ENCODE assay signal across 14 cellular contexts in the genomic region with DNA sequence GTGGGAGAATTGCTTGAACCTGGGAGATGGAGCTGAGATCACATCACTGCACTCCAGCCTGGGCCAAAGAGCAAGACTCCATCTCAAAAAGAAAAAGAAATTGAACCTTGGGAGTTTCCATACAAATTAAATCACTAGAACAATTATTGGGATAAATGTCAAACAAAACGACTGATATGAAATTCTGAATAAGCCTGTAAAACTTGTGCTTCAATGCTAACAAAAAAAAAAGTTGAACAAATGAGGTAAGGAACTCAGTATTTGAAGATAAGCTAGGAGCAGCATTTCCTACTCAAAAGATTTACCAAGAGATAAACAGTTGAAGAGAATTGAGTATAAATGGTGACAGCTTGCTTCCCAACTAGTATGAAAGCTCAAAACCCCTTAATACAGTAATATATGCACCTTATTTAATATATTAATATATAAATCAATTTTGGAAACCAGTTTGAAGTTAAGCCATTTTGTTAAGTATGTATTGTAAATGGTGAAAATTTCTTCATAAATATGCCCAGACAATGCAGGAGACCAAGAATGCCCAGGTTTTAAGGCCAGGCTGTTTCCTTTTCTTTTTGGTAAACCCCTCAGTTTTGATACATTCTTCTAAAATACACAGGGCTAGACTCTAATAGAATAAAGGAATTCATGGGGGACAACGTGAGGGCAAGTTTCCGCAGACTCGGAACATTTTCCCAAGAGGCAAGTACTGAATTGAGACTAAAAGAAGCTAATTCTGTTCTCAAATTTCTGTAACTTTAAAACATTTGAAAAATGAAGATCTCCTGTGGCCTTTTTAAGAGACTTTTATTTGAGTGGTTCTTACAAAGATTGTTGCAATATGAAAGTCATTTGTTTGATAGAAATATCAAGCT. TPM values are rescaled to one million over a fixed set of nuclear protein-coding genes. Genes with fewer than 3 reads are reported as not detected.
A peak's percentile ranks its signal among the peaks of the same experiment; 100 is the strongest.
DNase-seq lines count a peak whose midpoint lies in the region; ATAC-seq, FAIRE-seq and TF ChIP-seq lines count a peak whose summit lies in the region.
"Had no signal": no experiment of that assay in that cellular context is flagged by ENCODE, and none has a peak within 500 bp of the region (broad histone marks: within the 10 kb centered on the region; RNA-seq: fewer than 3 reads in every experiment).

No MANE protein-coding gene starts in this region.

- SMC1A ChIA-PET in GM12878 (lab: Charles Lee; ENCODE audit: uncharacterized antibody, unreplicated experiment), result interaction anchor here (0.7 to 1.9 kb wide), 10 partner anchors 10 to 236 kb away, joined by 3 to 6 read pairs (median 3); no protein-coding TSS in a partner anchor

- peaks cover 73% of the 10 kb centered on the region for H3K36me3 Mint-ChIP-seq in activated CD4-positive, alpha-beta T cell treated with anti-CD3 and anti-CD28 coated beads for 36 hours (ENCODE audit: low read depth)

- H3K27ac Mint-ChIP-seq in activated CD4-positive, alpha-beta T cell treated with anti-CD3 and anti-CD28 coated beads for 36 hours, result peak overlapping the region; percentile 52

- H3K4me3 ChIP-seq in KMS-11 (IDR thresholded peaks at IDR 0.05; ENCODE audit: insufficient read depth, low read depth, low read length) (no peak overlapping the region), GM12878 (no peak overlapping the region), neutrophil (ENCODE audit: low read depth in 1 of 2, low read length in 1 of 2) (no peak overlapping the region), stomach (no peak overlapping the region)
- H3K4me3 ChIP-seq: transverse colon had no signal

- TF ChIP-seq RAD21 in GM12878 (IDR thresholded peaks at IDR 0.05; ENCODE audit: insufficient read depth, low read depth, low read length), result no peak

- no peak overlapping the region for H3K4me3 Mint-ChIP-seq in activated CD4-positive, alpha-beta T cell treated with anti-CD3 and anti-CD28 coated beads for 36 hours

- H3K9me3 Mint-ChIP-seq in activated CD4-positive, alpha-beta T cell treated with anti-CD3 and anti-CD28 coated beads for 36 hours (ENCODE audit: low read depth), result no peaks in the 10 kb centered on the region

- H3K27ac ChIP-seq in KMS-11, result peak overlapping the region; percentile 5; the same call in 1 of the 2 replicates
- no peak overlapping the region for H3K27ac ChIP-seq in GM12878 (ENCODE audit: control insufficient read depth, insufficient read depth)
- H3K27ac ChIP-seq in neutrophil, result peak overlapping the region; percentile 35
- no peak overlapping the region for H3K27ac ChIP-seq in stomach
- H3K27ac ChIP-seq: transverse colon had no signal

- 58% methylated on average over 4 of the region's 4 CpGs for WGBS in GM12878 (ENCODE audit: insufficient coverage, insufficient replicate concordance, low lambda C conversion rate, missing lambda C conversion rate)
- WGBS in stomach, 5 donors, result 59 to 67% (median 62%) methylated on average over 4 of the region's 4 CpGs

- H3K4me2 ChIP-seq in KMS-11, result no peak overlapping the region
- H3K4me2 ChIP-seq in GM12878 (ENCODE audit: control insufficient read depth, insufficient read depth), result no peak overlapping the region

- in situ Hi-C loops in GM12878 (cut with MboI), result no loop called here

- H3K36me3 ChIP-seq in KMS-11 (ENCODE audit: insufficient read depth) (peaks cover 40% of the 10 kb centered on the region; the same call in 1 of the 2 replicates), GM12878 (ENCODE audit: control insufficient read depth in 2 of 2, insufficient read depth in 2 of 2, low read length in 1 of 2) (peaks cover 7 to 51% of the 10 kb centered on the region in 2 experiments), neutrophil (peaks cover 77% of the 10 kb centered on the region), stomach (peaks cover 43 to 72% (median 70%) of the 10 kb centered on the region in 4 donors)

- H3K27me3 Mint-ChIP-seq in activated CD4-positive, alpha-beta T cell treated with anti-CD3 and anti-CD28 coated beads for 36 hours, result no peaks in the 10 kb centered on the region

- TF ChIP-seq EP300 in GM12878 (IDR thresholded peaks at IDR 0.05; ENCODE audit: borderline replicate concordance in 1 of 2, control insufficient read depth in 1 of 2, low read depth in 2 of 2, low read length in 2 of 2), result no peak
- TF ChIP-seq EP300 in stomach (IDR thresholded peaks at IDR 0.05), result no peak

- H3K4me1 ChIP-seq in KMS-11 (ENCODE audit: low read depth, poor library complexity, severe bottlenecking) (peaks cover 42% of the 10 kb centered on the region), GM12878 (ENCODE audit: control insufficient read depth, insufficient read depth, low read length) (peaks cover 6% of the 10 kb centered on the region; the same call in 1 of the 2 replicates), neutrophil (ENCODE audit: control insufficient read depth in 1 of 2, insufficient read depth in 1 of 2, low read depth in 1 of 2, low read length in 1 of 2) (peaks cover 15 to 20% of the 10 kb centered on the region in 2 experiments), stomach (peaks cover 14 to 62% (median 33%) of the 10 kb centered on the region in 4 donors)

- RAD21 ChIA-PET in GM12878 (lab: Charles Lee; ENCODE audit: unreplicated experiment), result interaction anchor here (0.9 to 2.3 kb wide), 4 partner anchors 39 to 102 kb away, joined by 3 to 6 read pairs (median 5); a partner anchor contains a TSS

- TF ChIP-seq POLR2A in GM12878 (IDR thresholded peaks at IDR 0.05; ENCODE audit: low read depth, low read length), result no peak
- no peak for TF ChIP-seq POLR2A in stomach (IDR thresholded peaks at IDR 0.05)

- TF ChIP-seq CTCF in KMS-11 (conservative IDR thresholded peaks at IDR 0.05; ENCODE audit: low read depth, low read length), result no peak
- TF ChIP-seq CTCF in GM12878 (IDR thresholded peaks at IDR 0.05 in 2 of 3, conservative IDR thresholded peaks at IDR 0.05 in 1 of 3; ENCODE audit: control insufficient read depth in 2 of 3, extremely low read depth in 1 of 3, insufficient read depth in 1 of 3, low read depth in 3 of 3, low read length in 3 of 3), result no peak
- no peak for TF ChIP-seq CTCF in neutrophil (IDR thresholded peaks at IDR 0.05)
- no peak for TF ChIP-seq CTCF in stomach (IDR thresholded peaks at IDR 0.05)

- H3K9me3 ChIP-seq in GM12878 (replicated peaks; ENCODE audit: control insufficient read depth, insufficient read depth, low read length), result no peaks in the 10 kb centered on the region
- no peaks in the 10 kb centered on the region for H3K9me3 ChIP-seq in neutrophil
- no peaks in the 10 kb centered on the region for H3K9me3 ChIP-seq in stomach
- H3K9me3 ChIP-seq: transverse colon had no signal

- DNase-seq in activated CD4-positive, alpha-beta T cell treated with anti-CD3 and anti-CD28 coated beads for 36 hours, result no peak
- no peak for DNase-seq in activated CD4-positive, alpha-beta T cell treated with anti-CD3 and anti-CD28 coated beads for 48 hours
- DNase-seq in GM12878 (ENCODE audit: low read depth, low spot score) (no peak), UCSD-AML1 (lab: John Stamatoyannopoulos, UW; ENCODE audit: unreplicated experiment) (no peak), stomach (no peak), NCI-H446 (lab: John Stamatoyannopoulos, UW) (no peak)
- DNase-seq: anterior cingulate cortex; effector CD4-positive, alpha-beta T cell; kidney; NCI-H2107; transverse colon had no signal

- BruUV-seq in GM12878 (replicated peaks; lab: Mats Ljungman, UMichigan), result no TSS peak

- H3K9ac ChIP-seq in KMS-11 (no peak overlapping the region), GM12878 (ENCODE audit: control insufficient read depth, insufficient read depth, low read length) (no peak overlapping the region)

- no peak for ATAC-seq in activated CD4-positive, alpha-beta T cell treated with anti-CD3 and anti-CD28 coated beads for 36 hours
- no peak for ATAC-seq in GM12878

- H3K79me2 ChIP-seq in KMS-11 (ENCODE audit: insufficient read depth, low read depth) (peaks cover 39% of the 10 kb centered on the region; the same call in 1 of the 2 replicates), GM12878 (ENCODE audit: control insufficient read depth, insufficient read depth, low read length) (peaks cover 27% of the 10 kb centered on the region)

- no peak overlapping the region for H2AFZ ChIP-seq in KMS-11 (ENCODE audit: low read depth)
- H2AFZ ChIP-seq in GM12878 (ENCODE audit: control insufficient read depth, low read depth, low read length), result no peak overlapping the region

- peaks cover 29% of the 10 kb centered on the region for H3K4me1 Mint-ChIP-seq in activated CD4-positive, alpha-beta T cell treated with anti-CD3 and anti-CD28 coated beads for 36 hours

- intact Hi-C loops in activated CD4-positive, alpha-beta T cell treated with anti-CD3 and anti-CD28 coated beads for 36 hours (cut with DNase I, micrococcal nuclease), result loop anchor here (2.0 to 10.0 kb wide), 2 partner anchors 238 to 240 kb away; no protein-coding TSS in a partner anchor
- intact Hi-C loops in GM12878 (cut with micrococcal nuclease; ENCODE audit: unreplicated experiment) (no loop called here), stomach (cut with DNase I; ENCODE audit: low total_unique reads) (no loop called here)

- FAIRE-seq in GM12878 (lab: Jason Lieb, UNC), result peak; percentile 47
- FAIRE-seq: A204.1, kidney had no signal

- CTCF ChIA-PET in activated CD4-positive, alpha-beta T cell treated with anti-CD3 and anti-CD28 coated beads for 36 hours (lab: Charles Lee), result interaction anchor here (0.8 to 1.7 kb wide), 4 partner anchors 12 to 102 kb away, joined by 3 to 5 read pairs (median 4); no protein-coding TSS in a partner anchor
- CTCF ChIA-PET in GM12878 (lab: Yijun Ruan, JAX), result interaction anchor here (0.7 to 3.7 kb wide), 6 partner anchors 9 to 191 kb away, joined by 3 to 11 read pairs (median 3); no protein-coding TSS in a partner anchor

- POLR2A ChIA-PET in activated CD4-positive, alpha-beta T cell treated with anti-CD3 and anti-CD28 coated beads for 36 hours (lab: Charles Lee), result interaction anchor here (0.7 to 2.4 kb wide), 10 partner anchors 8 to 41 kb away, joined by 3 to 11 read pairs (median 4); a partner anchor contains a TSS
- POLR2A ChIA-PET in GM12878 (lab: Charles Lee), result interaction anchor here (0.7 to 1.1 kb wide), 2 partner anchors 10 to 22 kb away, joined by 3 to 6 read pairs; no protein-coding TSS in a partner anchor

- H3K27me3 ChIP-seq in KMS-11 (ENCODE audit: insufficient read depth, low read depth) (no peaks in the 10 kb centered on the region), GM12878 (replicated peaks in 1 of 2; ENCODE audit: control insufficient read depth in 2 of 2, insufficient read depth in 2 of 2, low read length in 1 of 2) (no peaks in the 10 kb centered on the region), neutrophil (no peaks in the 10 kb centered on the region), stomach (no peaks in the 10 kb centered on the region)
- H3K27me3 ChIP-seq: transverse colon had no signal

- no peaks in the 10 kb centered on the region for H4K20me1 ChIP-seq in KMS-11 (ENCODE audit: insufficient read depth)
- no peaks in the 10 kb centered on the region; the same call in 1 of the 2 replicates for H4K20me1 ChIP-seq in GM12878 (ENCODE audit: control insufficient read depth, insufficient read depth)

RNA-seq across cellular contexts. Expression of a gene that starts 3.9 kb away (rescaled TPM):
- 100 to 1,000 TPM in 1 of 2 experiments, 10 to 100 TPM in 1; 50.4 to 112 TPM for total RNA-seq in activated CD4-positive, alpha-beta T cell treated with anti-CD3 and anti-CD28 coated beads for 36 hours
- 3.6 and 6.1 TPM in 2 replicates for total RNA-seq in GM12878 (2013; cell fraction: nucleolus; rRNA removed)
- total RNA-seq in GM12878 (2014; rRNA removed) (319 and 354 TPM in 2 replicates), GM12878 (2014; rRNA removed; fragmentation: Illumina TruSeq; extraction: Trizol) (50.9 and 66.5 TPM in 2 replicates), GM12878 (2021) (154 and 161 TPM in 2 replicates), stomach (100 to 1,000 TPM; 101 to 629 (median 179) TPM)
- 238 TPM for polyA plus RNA-seq in GM12878 (2011; ENCODE audit: low read depth)
- polyA plus RNA-seq in GM12878 (2011; rRNA removed) (50.2 and 103 TPM in 2 replicates), GM12878 (2014; fragmentation: Illumina TruSeq; extraction: Trizol) (3.7 and 23.2 TPM in 2 replicates), GM12878 (2014; fragmentation: Nextera tagmentation; extraction: Ambion mirVana) (100 to 1,000 TPM; 565 to 631 TPM), GM12878 (2014; rRNA removed) (349 and 538 TPM in 2 replicates), GM12878 (2016; fragmentation: Nextera tagmentation; extraction: Ambion mirVana) (100 to 1,000 TPM; 502 to 547 TPM), stomach (100 to 1,000 TPM; 462 to 651 (median 513) TPM)
- 335 and 406 TPM in 2 replicates for polyA plus RNA-seq in GM12878 (2011; cell fraction: cytosol; rRNA removed)
- polyA plus RNA-seq in GM12878 (2011; cell fraction: nucleus; rRNA removed), result 128 and 138 TPM in 2 replicates
- 209 and 246 TPM in 2 replicates for polyA plus RNA-seq in GM12878 (2012)
- 14.2 and 36.2 TPM in 2 replicates for polyA minus RNA-seq in GM12878 (2011; rRNA and poly(A)+ RNA removed)
- 25.7 and 29.7 TPM in 2 replicates for polyA minus RNA-seq in GM12878 (2011; cell fraction: cytosol; rRNA and poly(A)+ RNA removed)
- polyA minus RNA-seq in GM12878 (2011; cell fraction: nucleus; rRNA and poly(A)+ RNA removed), result 11.8 and 20.9 TPM in 2 replicates

RNA-seq across cellular contexts. Expression of a gene that starts 3.9 kb away (rescaled TPM):
- total RNA-seq in activated CD4-positive, alpha-beta T cell treated with anti-CD3 and anti-CD28 coated beads for 36 hours, result 10 to 100 TPM; 43.2 to 44.6 TPM
- 33.5 and 39.1 TPM in 2 replicates for total RNA-seq in GM12878 (2013; cell fraction: nucleolus; rRNA removed)
- 36.9 and 46.6 TPM in 2 replicates for total RNA-seq in GM12878 (2014; rRNA removed)
- 26.9 and 28.2 TPM in 2 replicates for total RNA-seq in GM12878 (2014; rRNA removed; fragmentation: Illumina TruSeq; extraction: Trizol)
- total RNA-seq in GM12878 (2021), result 40.2 and 41.0 TPM in 2 replicates
- 28.4 TPM for polyA plus RNA-seq in GM12878 (2011; ENCODE audit: low read depth)
- 55.3 and 62.9 TPM in 2 replicates for polyA plus RNA-seq in GM12878 (2011; rRNA removed)
- polyA plus RNA-seq in GM12878 (2011; cell fraction: cytosol; rRNA removed), result 66.6 and 112 TPM in 2 replicates
- polyA plus RNA-seq in GM12878 (2011; cell fraction: nucleus; rRNA removed), result 77.6 and 111 TPM in 2 replicates
- polyA plus RNA-seq in GM12878 (2012), result 19.9 and 31.2 TPM in 2 replicates
- polyA plus RNA-seq in GM12878 (2014; fragmentation: Illumina TruSeq; extraction: Trizol), result 32.3 and 34.4 TPM in 2 replicates
- polyA plus RNA-seq in GM12878 (2014; fragmentation: Nextera tagmentation; extraction: Ambion mirVana), result 10 to 100 TPM in 1 of 2 experiments, 1 to 10 TPM in 1; 9.2 to 17.8 TPM
- 69.2 and 74.1 TPM in 2 replicates for polyA plus RNA-seq in GM12878 (2014; rRNA removed)
- polyA plus RNA-seq in GM12878 (2016; fragmentation: Nextera tagmentation; extraction: Ambion mirVana), result 10 to 100 TPM; 41.1 to 45.0 TPM
- polyA minus RNA-seq in GM12878 (2011; rRNA and poly(A)+ RNA removed), result 43.2 and 49.5 TPM in 2 replicates
- 9.8 and 15.6 TPM in 2 replicates for polyA minus RNA-seq in GM12878 (2011; cell fraction: cytosol; rRNA and poly(A)+ RNA removed)
- 8.1 and 15.0 TPM in 2 replicates for polyA minus RNA-seq in GM12878 (2011; cell fraction: nucleus; rRNA and poly(A)+ RNA removed)
- 10 to 100 TPM in 4 of 5 donors, under 1 TPM in 1; 0.58 to 54.2 (median 25.4) TPM for total RNA-seq in stomach
- 10 to 100 TPM; 22.0 to 27.6 (median 22.8) TPM for polyA plus RNA-seq in stomach

RNA-seq across cellular contexts. Expression of a gene that starts 38.4 kb away (rescaled TPM):
- total RNA-seq in activated CD4-positive, alpha-beta T cell treated with anti-CD3 and anti-CD28 coated beads for 36 hours, result 100 to 1,000 TPM; 249 to 258 TPM
- total RNA-seq in GM12878 (2013; cell fraction: nucleolus; rRNA removed), result 116 and 119 TPM in 2 replicates
- total RNA-seq in GM12878 (2014; rRNA removed) (185 and 191 TPM in 2 replicates), GM12878 (2014; rRNA removed; fragmentation: Illumina TruSeq; extraction: Trizol) (75.7 and 84.9 TPM in 2 replicates), GM12878 (2021) (209 and 214 TPM in 2 replicates), stomach (100 to 1,000 TPM in 2 of 5 donors, 10 to 100 TPM in 3; 67.9 to 172 (median 98.0) TPM)
- polyA plus RNA-seq in GM12878 (2011; ENCODE audit: low read depth), result 241 TPM
- polyA plus RNA-seq in GM12878 (2011; rRNA removed) (90.0 and 125 TPM in 2 replicates), GM12878 (2014; fragmentation: Illumina TruSeq; extraction: Trizol) (96.9 and 136 TPM in 2 replicates), GM12878 (2014; fragmentation: Nextera tagmentation; extraction: Ambion mirVana) (100 to 1,000 TPM in 1 of 2 experiments, 10 to 100 TPM in 1; 85.7 to 127 TPM), GM12878 (2014; rRNA removed) (155 and 157 TPM in 2 replicates), GM12878 (2016; fragmentation: Nextera tagmentation; extraction: Ambion mirVana) (100 to 1,000 TPM; 165 to 184 TPM), stomach (100 to 1,000 TPM in 2 of 3 donors, 10 to 100 TPM in 1; 83.6 to 137 (median 117) TPM)
- 216 and 299 TPM in 2 replicates for polyA plus RNA-seq in GM12878 (2011; cell fraction: cytosol; rRNA removed)
- polyA plus RNA-seq in GM12878 (2011; cell fraction: nucleus; rRNA removed), result 406 and 469 TPM in 2 replicates
- 202 and 220 TPM in 2 replicates for polyA plus RNA-seq in GM12878 (2012)
- 126 TPM in 2 replicates for polyA minus RNA-seq in GM12878 (2011; rRNA and poly(A)+ RNA removed)
- 71.8 and 78.3 TPM in 2 replicates for polyA minus RNA-seq in GM12878 (2011; cell fraction: cytosol; rRNA and poly(A)+ RNA removed)
- 91.3 and 138 TPM in 2 replicates for polyA minus RNA-seq in GM12878 (2011; cell fraction: nucleus; rRNA and poly(A)+ RNA removed)

RNA-seq across cellular contexts. Expression of a gene that starts 38.4 kb away (rescaled TPM):
- 100 to 1,000 TPM; 122 to 148 TPM for total RNA-seq in activated CD4-positive, alpha-beta T cell treated with anti-CD3 and anti-CD28 coated beads for 36 hours
- 119 and 124 TPM in 2 replicates for total RNA-seq in GM12878 (2013; cell fraction: nucleolus; rRNA removed)
- total RNA-seq in GM12878 (2014; rRNA removed) (42.4 and 51.4 TPM in 2 replicates), GM12878 (2014; rRNA removed; fragmentation: Illumina TruSeq; extraction: Trizol) (61.5 and 68.4 TPM in 2 replicates), GM12878 (2021) (119 and 126 TPM in 2 replicates), stomach (100 to 1,000 TPM in 1 of 5 donors, 10 to 100 TPM in 4; 16.2 to 147 (median 47.7) TPM)
- 24.1 TPM for polyA plus RNA-seq in GM12878 (2011; ENCODE audit: low read depth)
- polyA plus RNA-seq in GM12878 (2011; rRNA removed) (142 and 153 TPM in 2 replicates), GM12878 (2014; fragmentation: Illumina TruSeq; extraction: Trizol) (136 and 144 TPM in 2 replicates), GM12878 (2014; fragmentation: Nextera tagmentation; extraction: Ambion mirVana) (10 to 100 TPM in 1 of 2 experiments, 1 to 10 TPM in 1; 4.7 to 11.4 TPM), GM12878 (2014; rRNA removed) (61.5 and 70.9 TPM in 2 replicates), GM12878 (2016; fragmentation: Nextera tagmentation; extraction: Ambion mirVana) (10 to 100 TPM; 46.6 to 48.6 TPM), stomach (10 to 100 TPM in 1 of 3 donors, 1 to 10 TPM in 2; 7.9 to 13.3 (median 9.6) TPM)
- 123 and 124 TPM in 2 replicates for polyA plus RNA-seq in GM12878 (2011; cell fraction: cytosol; rRNA removed)
- 91.3 and 119 TPM in 2 replicates for polyA plus RNA-seq in GM12878 (2011; cell fraction: nucleus; rRNA removed)
- 34.4 and 39.2 TPM in 2 replicates for polyA plus RNA-seq in GM12878 (2012)
- polyA minus RNA-seq in GM12878 (2011; rRNA and poly(A)+ RNA removed), result 217 and 230 TPM in 2 replicates
- polyA minus RNA-seq in GM12878 (2011; cell fraction: cytosol; rRNA and poly(A)+ RNA removed), result 22.3 and 47.3 TPM in 2 replicates
- 25.1 and 56.5 TPM in 2 replicates for polyA minus RNA-seq in GM12878 (2011; cell fraction: nucleus; rRNA and poly(A)+ RNA removed)

RNA-seq across cellular contexts. Expression of a gene that starts 39.0 kb away (rescaled TPM):
- total RNA-seq in activated CD4-positive, alpha-beta T cell treated with anti-CD3 and anti-CD28 coated beads for 36 hours, result 100 to 1,000 TPM; 303 to 356 TPM
- total RNA-seq in GM12878 (2013; cell fraction: nucleolus; rRNA removed), result 1,290 and 1,415 TPM in 2 replicates
- total RNA-seq in GM12878 (2014; rRNA removed), result 261 and 305 TPM in 2 replicates
- total RNA-seq in GM12878 (2014; rRNA removed; fragmentation: Illumina TruSeq; extraction: Trizol), result 280 and 283 TPM in 2 replicates
- total RNA-seq in GM12878 (2021), result 188 and 216 TPM in 2 replicates
- 205 TPM for polyA plus RNA-seq in GM12878 (2011; ENCODE audit: low read depth)
- 248 and 261 TPM in 2 replicates for polyA plus RNA-seq in GM12878 (2011; rRNA removed)
- 74.5 and 95.9 TPM in 2 replicates for polyA plus RNA-seq in GM12878 (2011; cell fraction: cytosol; rRNA removed)
- polyA plus RNA-seq in GM12878 (2011; cell fraction: nucleus; rRNA removed), result 645 and 683 TPM in 2 replicates
- polyA plus RNA-seq in GM12878 (2012), result 233 and 286 TPM in 2 replicates
- 205 and 235 TPM in 2 replicates for polyA plus RNA-seq in GM12878 (2014; fragmentation: Illumina TruSeq; extraction: Trizol)
- polyA plus RNA-seq in GM12878 (2014; fragmentation: Nextera tagmentation; extraction: Ambion mirVana), result 100 to 1,000 TPM; 135 to 150 TPM
- 163 and 180 TPM in 2 replicates for polyA plus RNA-seq in GM12878 (2014; rRNA removed)
- polyA plus RNA-seq in GM12878 (2016; fragmentation: Nextera tagmentation; extraction: Ambion mirVana), result 100 to 1,000 TPM; 219 to 232 TPM
- 139 and 204 TPM in 2 replicates for polyA minus RNA-seq in GM12878 (2011; rRNA and poly(A)+ RNA removed)
- polyA minus RNA-seq in GM12878 (2011; cell fraction: cytosol; rRNA and poly(A)+ RNA removed), result 50.1 and 57.2 TPM in 2 replicates
- polyA minus RNA-seq in GM12878 (2011; cell fraction: nucleus; rRNA and poly(A)+ RNA removed), result 246 and 301 TPM in 2 replicates
- 100 to 1,000 TPM; 358 to 770 (median 579) TPM for total RNA-seq in stomach
- polyA plus RNA-seq in stomach, result 100 to 1,000 TPM in 2 of 3 donors, 10 to 100 TPM in 1; 93.3 to 273 (median 119) TPM

Comparison
In these comparisons a context has a peak if more than half of its experiments do, and no peak if none do; other contexts are left out.
1. H3K27ac ChIP-seq: peak in KMS-11 (single experiment) and neutrophil (single experiment); none in GM12878 (single experiment) and stomach (0 of 5).
2. intact Hi-C loops: an anchor here in activated CD4-positive, alpha-beta T cell treated with anti-CD3 and anti-CD28 coated beads for 36 hours (2.0 to 10.0 kb wide); none called in GM12878 and stomach.